ENCODE assay signal across 8 cellular contexts in the genomic region with DNA sequence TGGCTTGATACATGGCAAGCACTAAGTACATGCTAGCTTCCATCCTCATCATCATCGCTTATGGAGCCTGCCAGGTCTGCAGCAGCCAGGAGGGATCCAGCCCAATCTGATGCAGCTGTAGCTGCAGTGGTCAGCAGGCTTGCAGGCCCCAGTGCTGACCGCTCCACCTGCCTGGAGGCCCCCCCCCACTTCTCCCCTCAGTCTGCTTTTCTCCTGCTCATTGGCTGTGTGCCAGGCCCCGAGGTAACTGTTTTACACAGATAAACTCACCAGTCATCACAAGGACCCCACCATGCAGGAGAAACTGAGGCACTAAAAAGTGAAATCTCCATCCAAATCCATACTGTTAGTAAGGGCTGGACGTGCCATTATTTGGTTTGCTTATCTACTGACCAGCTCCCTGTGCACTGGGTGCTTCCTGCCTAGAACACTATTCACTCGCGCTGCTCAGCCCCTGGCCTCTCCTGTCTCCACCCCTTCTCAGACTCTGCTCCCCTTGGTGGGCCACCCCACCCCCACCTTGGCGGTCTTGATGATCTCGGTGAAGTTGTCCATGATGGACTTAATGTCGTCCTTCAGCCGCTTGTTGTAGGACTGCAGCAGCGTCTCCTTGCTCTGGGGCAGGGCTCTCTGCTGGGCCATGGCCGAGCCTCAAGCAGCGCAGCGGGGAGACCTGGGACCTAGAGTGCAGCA.
DNase-seq lines count a peak whose midpoint lies in the region; ATAC-seq and TF ChIP-seq lines count a peak whose summit lies in the region.

No MANE protein-coding gene starts in this region.

- H3K9ac ChIP-seq in HUES48 (ENCODE audit: low read depth, low read length) (no peak overlapping the region), muscle layer of colon (ENCODE audit: low read length) (peak overlapping the region; percentile 71)

- H3K4me1 ChIP-seq in HUES48 (ENCODE audit: control insufficient read depth, insufficient read depth, low read length): peaks cover 10% of the 10 kb centered on the region; the same call in 1 of the 2 replicates
- H3K4me1 ChIP-seq in muscle layer of colon (ENCODE audit: insufficient read depth, low read length): peaks cover 29% of the 10 kb centered on the region

- H3K36me3 ChIP-seq in HUES48 (ENCODE audit: control insufficient read depth, insufficient read depth, low read length) (peaks cover 75% of the 10 kb centered on the region), brain microvascular endothelial cell (replicated peaks) (peaks cover 63% of the 10 kb centered on the region), muscle layer of colon (ENCODE audit: insufficient read depth, low read length) (peaks cover 76% of the 10 kb centered on the region)

- H3K9me3 ChIP-seq in HUES48 (ENCODE audit: control insufficient read depth, insufficient read depth, low read length) (no peaks in the 10 kb centered on the region), muscle layer of colon (ENCODE audit: low read length) (no peaks in the 10 kb centered on the region)

- in situ Hi-C loops in brain microvascular endothelial cell (cut with HindIII; ENCODE audit: low pct_ligation_motif_present, low sequenced_read_pairs): no loop called here

- H3K4me3 ChIP-seq in AG04449 (ENCODE audit: low read depth, low read length) (peak overlapping the region; percentile 96), HUES48 (ENCODE audit: low read depth, low read length) (peak overlapping the region; percentile 98), brain microvascular endothelial cell (ENCODE audit: low read depth, low read length) (peak overlapping the region; percentile 100), muscle layer of colon (ENCODE audit: low read depth in 1 of 2, low read length in 2 of 2) (peak overlapping the region; percentile 10 to 71)

- CTCF ChIA-PET in AG04449 (lab: Yijun Ruan, JAX): interaction anchor here (0.6 to 1.8 kb wide), 3 partner anchors 11 to 159 kb away, joined by 3 to 6 read pairs (median 6); partner anchors contain the start of genes SURF1 and SURF2

- POLR2A ChIA-PET in AG04449 (lab: Yijun Ruan, JAX): interaction anchor here (0.8 to 1.2 kb wide), 4 partner anchors 10 to 160 kb away, joined by 3 to 4 read pairs (median 4); partner anchors contain the start of genes SLC2A6, SURF1 and SURF2

- no peak for TF ChIP-seq POLR2A in erythroblast (IDR thresholded peaks at IDR 0.05; ENCODE audit: low read length)

- no peak overlapping the region for H3K27ac ChIP-seq in HUES48 (ENCODE audit: low read depth, low read length)
- H3K27ac ChIP-seq in brain microvascular endothelial cell: no peak overlapping the region
- H3K27ac ChIP-seq in muscle layer of colon (ENCODE audit: low read depth, low read length): peak overlapping the region; percentile 24

- TF ChIP-seq CTCF in AG04449 (IDR thresholded peaks at IDR 0.05; ENCODE audit: insufficient read depth, low read length, missing control alignments) (no peak), brain microvascular endothelial cell (IDR thresholded peaks at IDR 0.05; ENCODE audit: low read depth, low read length, missing control alignments) (no peak)

- H3K27me3 ChIP-seq in HUES48 (ENCODE audit: control insufficient read depth, insufficient read depth, low read length): no peaks in the 10 kb centered on the region
- H3K27me3 ChIP-seq in brain microvascular endothelial cell (replicated peaks): no peaks in the 10 kb centered on the region
- H3K27me3 ChIP-seq in muscle layer of colon (ENCODE audit: control insufficient read depth in 1 of 2, insufficient read depth in 2 of 2, low read length in 2 of 2): no peaks in the 10 kb centered on the region

- DNase-seq in AG04449 (ENCODE audit: low read depth, low spot score): no peak
- no peak for DNase-seq in brain microvascular endothelial cell
- no peak for DNase-seq in erythroblast (lab: John Stamatoyannopoulos, UW)
- no peak for DNase-seq in NCI-H2171 treated with DMSO at 0.1 percent for 48 hours (lab: John Stamatoyannopoulos, UW)
- no peak for DNase-seq in midbrain (lab: John Stamatoyannopoulos, UW)

- ATAC-seq in HG02763 (IDR thresholded peaks at IDR 0.05; ENCODE audit: unreplicated experiment): no peak

Comparison
In these comparisons a context has a peak if more than half of its experiments do, and no peak if none do; other contexts are left out.
1. H3K4me3 ChIP-seq: peak in every context shown above with its lines; median percentile 100 in brain microvascular endothelial cell; 98 in HUES48; 96 in AG04449; 40 in muscle layer of colon.